In genomic region chr17:7021993-7022778, GRCh38 we compare ENCODE assay signal across 1 cellular context.
TF ChIP-seq lines count a peak whose summit lies in the region.

No MANE protein-coding gene starts in this region.

TF ChIP-seq in HepG2, 621 proteins besides CTCF, POLR2A, EP300 and RAD21 (continued from another document and continues in another):
- TF ChIP-seq MTA3 (CRISPR knock-in tag; IDR thresholded peaks at IDR 0.05) (no peak), THAP7 (CRISPR knock-in tag; IDR thresholded peaks at IDR 0.05) (no peak), JUND (CRISPR knock-in tag; IDR thresholded peaks at IDR 0.05) (no peak), ZNF225 (CRISPR knock-in tag; IDR thresholded peaks at IDR 0.05) (no peak), GPN1 (CRISPR knock-in tag; IDR thresholded peaks at IDR 0.05; ENCODE audit: borderline replicate concordance) (no peak), FOXA1 (IDR thresholded peaks at IDR 0.05) (no peak), FOXA1 (CRISPR knock-in tag; IDR thresholded peaks at IDR 0.05) (no peak), ZNF230 (CRISPR knock-in tag; IDR thresholded peaks at IDR 0.05) (0 out of 2 replicates have a peak, but pooled peaks have one; percentile 19), FOSL2 (CRISPR knock-in tag; IDR thresholded peaks at IDR 0.05) (no peak), ZNF512 (CRISPR knock-in tag; IDR thresholded peaks at IDR 0.05) (no peak), ZNF724P (CRISPR knock-in tag; IDR thresholded peaks at IDR 0.05; ENCODE audit: borderline replicate concordance) (0 out of 2 replicates have a peak, but pooled peaks have one; percentile 52), MATR3 (CRISPR knock-in tag; IDR thresholded peaks at IDR 0.05) (no peak), ELF3 (CRISPR knock-in tag; IDR thresholded peaks at IDR 0.05) (peak; percentile 52; the same call in 1 of the 2 replicates), KDM6A (CRISPR knock-in tag; IDR thresholded peaks at IDR 0.05; ENCODE audit: low read depth) (no peak), ZNF891 (CRISPR knock-in tag; IDR thresholded peaks at IDR 0.05) (no peak), HNF4A (CRISPR knock-in tag; IDR thresholded peaks at IDR 0.05) (no peak), ZNF572 (CRISPR knock-in tag; IDR thresholded peaks at IDR 0.05) (no peak), ZNF446 (CRISPR knock-in tag; IDR thresholded peaks at IDR 0.05) (no peak), NFRKB (IDR thresholded peaks at IDR 0.05) (no peak), KLF16 (CRISPR knock-in tag; IDR thresholded peaks at IDR 0.05) (no peak), RELA (CRISPR knock-in tag; IDR thresholded peaks at IDR 0.05) (no peak), KLF15 (CRISPR knock-in tag; IDR thresholded peaks at IDR 0.05; ENCODE audit: borderline replicate concordance) (no peak), YY1 (IDR thresholded peaks at IDR 0.05; ENCODE audit: insufficient read depth, insufficient replicate concordance, low read depth, low read length) (peak; percentile 61), ZFP91 (CRISPR knock-in tag; IDR thresholded peaks at IDR 0.05; ENCODE audit: borderline replicate concordance) (peak; percentile 34; the same call in 1 of the 2 replicates), IRX3 (CRISPR knock-in tag; IDR thresholded peaks at IDR 0.05; ENCODE audit: borderline replicate concordance, low read depth) (no peak), REPIN1 (CRISPR knock-in tag; IDR thresholded peaks at IDR 0.05; ENCODE audit: borderline replicate concordance, low read depth) (no peak), ZNF749 (CRISPR knock-in tag; IDR thresholded peaks at IDR 0.05; ENCODE audit: borderline replicate concordance) (no peak), RNF2 (conservative IDR thresholded peaks at IDR 0.05; ENCODE audit: low read depth) (0 out of 2 replicates have a peak, but pooled peaks have one; percentile 20), ZNF776 (CRISPR knock-in tag; IDR thresholded peaks at IDR 0.05) (no peak; the same call in 1 of the 2 replicates), RFXANK (CRISPR knock-in tag; IDR thresholded peaks at IDR 0.05) (0 out of 2 replicates have a peak, but pooled peaks have one; percentile 52), AKNA (CRISPR knock-in tag; IDR thresholded peaks at IDR 0.05; ENCODE audit: borderline replicate concordance) (no peak), ZNF777 (CRISPR knock-in tag; IDR thresholded peaks at IDR 0.05) (peak; percentile 93), HOXA3 (CRISPR knock-in tag; IDR thresholded peaks at IDR 0.05) (no peak), ERF (CRISPR knock-in tag; IDR thresholded peaks at IDR 0.05) (peak; percentile 45), AHR (CRISPR knock-in tag; IDR thresholded peaks at IDR 0.05) (no peak), ZMYM4 (CRISPR knock-in tag; IDR thresholded peaks at IDR 0.05) (no peak), ZNF615 (CRISPR knock-in tag; IDR thresholded peaks at IDR 0.05; ENCODE audit: borderline replicate concordance) (no peak), ZNF784 (CRISPR knock-in tag; IDR thresholded peaks at IDR 0.05; ENCODE audit: borderline replicate concordance) (peak; percentile 55; the same call in 1 of the 2 replicates), PLSCR1 (CRISPR knock-in tag; IDR thresholded peaks at IDR 0.05; ENCODE audit: borderline replicate concordance) (no peak), ZBTB21 (CRISPR knock-in tag; IDR thresholded peaks at IDR 0.05) (no peak), MXD4 (CRISPR knock-in tag; IDR thresholded peaks at IDR 0.05) (no peak), ZMAT5 (CRISPR knock-in tag; IDR thresholded peaks at IDR 0.05; ENCODE audit: borderline replicate concordance, low read depth) (no peak), ZBTB33 (CRISPR knock-in tag; IDR thresholded peaks at IDR 0.05) (peak; percentile 41; the same call in 1 of the 2 replicates), ATF4 (CRISPR knock-in tag; IDR thresholded peaks at IDR 0.05) (no peak), ZNF850 (CRISPR knock-in tag; conservative IDR thresholded peaks at IDR 0.05) (no peak), BCLAF1 (IDR thresholded peaks at IDR 0.05) (no peak), NPAS2 (CRISPR knock-in tag; IDR thresholded peaks at IDR 0.05; ENCODE audit: borderline replicate concordance) (no peak), PAF1 (CRISPR knock-in tag; IDR thresholded peaks at IDR 0.05) (no peak), POLR2G (IDR thresholded peaks at IDR 0.05; ENCODE audit: low read depth, low read length) (peak; percentile 46; the same call in 1 of the 2 replicates), ZNF20 (CRISPR knock-in tag; IDR thresholded peaks at IDR 0.05) (no peak), DNMT3B (CRISPR knock-in tag; conservative IDR thresholded peaks at IDR 0.05) (no peak), ZNF577 (CRISPR knock-in tag; IDR thresholded peaks at IDR 0.05; ENCODE audit: borderline replicate concordance, low read depth) (no peak), ZKSCAN8 (CRISPR knock-in tag; IDR thresholded peaks at IDR 0.05; ENCODE audit: borderline replicate concordance) (no peak), ZNF782 (CRISPR knock-in tag; IDR thresholded peaks at IDR 0.05; ENCODE audit: borderline replicate concordance) (no peak), DDIT3 (CRISPR knock-in tag; IDR thresholded peaks at IDR 0.05) (no peak), ZNF720 (CRISPR knock-in tag; IDR thresholded peaks at IDR 0.05) (no peak)
